In the genomic region with DNA sequence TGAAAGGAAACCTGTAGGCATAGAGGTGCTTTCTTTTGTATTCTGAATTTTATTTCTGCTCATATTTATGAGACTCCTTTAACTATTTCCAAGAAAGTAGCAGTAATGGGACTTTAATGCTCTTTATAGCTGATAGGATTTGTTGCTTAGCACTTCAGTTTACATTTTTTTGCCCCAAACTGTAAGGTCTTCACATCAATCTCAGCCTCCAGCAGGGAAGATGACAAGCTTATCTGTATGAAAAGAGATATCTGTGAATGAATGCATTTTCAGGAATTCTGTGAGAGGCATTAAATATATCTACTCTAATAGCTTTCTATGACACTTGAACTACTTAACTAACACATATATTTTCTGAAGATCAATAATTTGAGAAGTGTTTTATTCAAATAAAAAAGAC, we compare ENCODE assay signal across 29 cellular contexts.
DNase-seq lines count a peak whose midpoint lies in the region; TF ChIP-seq lines count a peak whose summit lies in the region.
"Had no signal": no experiment of that assay in that cellular context is flagged by ENCODE, and none has a peak within 500 bp of the region (broad histone marks: within the 10 kb centered on the region; RNA-seq: fewer than 3 reads in every experiment).

No MANE protein-coding gene starts in this region.

- peaks cover 5% of the 10 kb centered on the region for H3F3A ChIP-seq in neural cell (ENCODE audit: insufficient read depth, low read length, poor library complexity, severe bottlenecking)

- H2BK120ac ChIP-seq in mesendoderm (ENCODE audit: low read depth, low read length), result no peak overlapping the region

- H3K36me3 ChIP-seq in mesendoderm (ENCODE audit: control insufficient read depth, insufficient read depth, low read length) (no peaks in the 10 kb centered on the region), neural cell (ENCODE audit: insufficient read depth, low read length) (no peaks in the 10 kb centered on the region)
- H3K36me3 ChIP-seq: BE2C; BLaER1; BLaER1 treated with 17β-estradiol and CSF1 and Interleukin-3, amounts not matched to agents 10 nM and 100 nM had no signal

- H4K20me1 ChIP-seq in neural cell (ENCODE audit: insufficient read depth), result no peaks in the 10 kb centered on the region
- H4K20me1 ChIP-seq: BLaER1; BLaER1 treated with 17β-estradiol and CSF1 and Interleukin-3, amounts not matched to agents 10 nM and 100 nM had no signal

- no peaks in the 10 kb centered on the region for H3K9me3 ChIP-seq in neural cell (ENCODE audit: low read length)
- H3K9me3 ChIP-seq: A549, BE2C, Caco-2 had no signal

- H3K4me2 ChIP-seq in mesendoderm (ENCODE audit: low read length) (no peak overlapping the region), neural cell (ENCODE audit: low read length) (no peak overlapping the region)
- H3K4me2 ChIP-seq: A549; BLaER1; BLaER1 treated with 17β-estradiol and CSF1 and Interleukin-3, amounts not matched to agents 10 nM and 100 nM had no signal

- H3K56ac ChIP-seq in mesendoderm (ENCODE audit: low read length), result no peak overlapping the region

- peak; percentile 58 for DNase-seq in mesendoderm
- no peak for DNase-seq in central memory CD4-positive, alpha-beta T cell
- DNase-seq in activated CD4-positive, alpha-beta T cell treated with anti-CD3 and anti-CD28 coated beads for 48 hours, result no peak
- DNase-seq: 8988T; ACHN; AML-193; BE2C; C1 segment of cervical spinal cord; Caco-2; Calu3; CD4-positive, alpha-beta memory T cell; CD4-positive, alpha-beta T cell; CD4-positive, CD25-positive, alpha-beta regulatory T cell; CD8-positive, alpha-beta memory T cell; CD8-positive, alpha-beta T cell; COR-L47; DMS 273 treated with DMSO at 0.1 percent for 48 hours; DMS153; DMS53; DMS79; DMS79 treated with DMSO at 0.1 percent for 48 hours; DND-41; EL had no signal

- H3K79me1 ChIP-seq in mesendoderm (ENCODE audit: low read length), result no peaks in the 10 kb centered on the region

- no peak overlapping the region for H2AFZ ChIP-seq in neural cell (ENCODE audit: low read depth, low read length)

- H3K4ac ChIP-seq in mesendoderm (ENCODE audit: low read depth, low read length), result no peak overlapping the region

- H3K79me2 ChIP-seq in mesendoderm (ENCODE audit: control insufficient read depth, insufficient read depth, low read length) (no peaks in the 10 kb centered on the region), neural cell (replicated peaks; ENCODE audit: insufficient read depth, low read length) (no peaks in the 10 kb centered on the region)

- no peak overlapping the region for H4K5ac ChIP-seq in mesendoderm (ENCODE audit: low read length)

- H3K4me3 ChIP-seq in mesendoderm (ENCODE audit: low read length) (no peak overlapping the region), neural cell (ENCODE audit: low read length) (no peak overlapping the region)
- H3K4me3 ChIP-seq: A549; BLaER1; BLaER1 treated with 17β-estradiol and CSF1 and Interleukin-3, amounts not matched to agents 10 nM and 100 nM had no signal

- no peak overlapping the region for H2AK5ac ChIP-seq in mesendoderm (ENCODE audit: low read length)

- TF ChIP-seq RAD21 in neural cell (conservative IDR thresholded peaks at IDR 0.05), result no peak

- no peak overlapping the region for H3K27ac ChIP-seq in mesendoderm (ENCODE audit: low read depth, low read length)
- peak overlapping the region; percentile 9 for H3K27ac ChIP-seq in neural cell (ENCODE audit: low read length)
- H3K27ac ChIP-seq: 22Rv1; A549; BLaER1; BLaER1 treated with 17β-estradiol and CSF1 and Interleukin-3, amounts not matched to agents 10 nM and 100 nM; C4-2B had no signal

- H2BK15ac ChIP-seq in mesendoderm (replicated peaks; ENCODE audit: low read depth), result no peak overlapping the region

- no peaks in the 10 kb centered on the region for H3K4me1 ChIP-seq in mesendoderm (ENCODE audit: control insufficient read depth, low read depth, low read length)
- H3K4me1 ChIP-seq: A549; BE2C; BLaER1; BLaER1 treated with 17β-estradiol and CSF1 and Interleukin-3, amounts not matched to agents 10 nM and 100 nM; Caco-2 had no signal

- no peak overlapping the region for H3K23ac ChIP-seq in mesendoderm (ENCODE audit: low read length)

- no peak overlapping the region for H3K18ac ChIP-seq in mesendoderm (ENCODE audit: low read length)

- H3K9me2 ChIP-seq in neural cell (ENCODE audit: insufficient read depth, low read length), result no peaks in the 10 kb centered on the region

- H3K27me3 ChIP-seq in mesendoderm (ENCODE audit: insufficient read depth, low read length, poor library complexity) (no peaks in the 10 kb centered on the region), neural cell (ENCODE audit: insufficient read depth, low read depth, low read length) (no peaks in the 10 kb centered on the region)
- H3K27me3 ChIP-seq: BE2C; BLaER1; BLaER1 treated with 17β-estradiol and CSF1 and Interleukin-3, amounts not matched to agents 10 nM and 100 nM had no signal

- no peak overlapping the region for H2BK5ac ChIP-seq in mesendoderm (ENCODE audit: low read length)

- TF ChIP-seq CTCF in neural cell (IDR thresholded peaks at IDR 0.05; ENCODE audit: poor library complexity, severe bottlenecking), result no peak

- TF ChIP-seq EP300 in neural cell (conservative IDR thresholded peaks at IDR 0.05; ENCODE audit: poor library complexity, severe bottlenecking), result peak; percentile 54

- H3K9ac ChIP-seq in mesendoderm (ENCODE audit: low read length), result no peak overlapping the region
- H3K9ac ChIP-seq in neural cell (ENCODE audit: low read length), result no peak overlapping the region
- H3K9ac ChIP-seq: BLaER1; BLaER1 treated with 17β-estradiol and CSF1 and Interleukin-3, amounts not matched to agents 10 nM and 100 nM had no signal

- no peak overlapping the region for H4K8ac ChIP-seq in mesendoderm (ENCODE audit: low read depth, low read length)

TF ChIP-seq in neural cell, 6 proteins besides CTCF, POLR2A, EP300 and RAD21:
- TF ChIP-seq SMC3 (conservative IDR thresholded peaks at IDR 0.05; ENCODE audit: poor library complexity), result no peak
- TF ChIP-seq, protein P1, sequence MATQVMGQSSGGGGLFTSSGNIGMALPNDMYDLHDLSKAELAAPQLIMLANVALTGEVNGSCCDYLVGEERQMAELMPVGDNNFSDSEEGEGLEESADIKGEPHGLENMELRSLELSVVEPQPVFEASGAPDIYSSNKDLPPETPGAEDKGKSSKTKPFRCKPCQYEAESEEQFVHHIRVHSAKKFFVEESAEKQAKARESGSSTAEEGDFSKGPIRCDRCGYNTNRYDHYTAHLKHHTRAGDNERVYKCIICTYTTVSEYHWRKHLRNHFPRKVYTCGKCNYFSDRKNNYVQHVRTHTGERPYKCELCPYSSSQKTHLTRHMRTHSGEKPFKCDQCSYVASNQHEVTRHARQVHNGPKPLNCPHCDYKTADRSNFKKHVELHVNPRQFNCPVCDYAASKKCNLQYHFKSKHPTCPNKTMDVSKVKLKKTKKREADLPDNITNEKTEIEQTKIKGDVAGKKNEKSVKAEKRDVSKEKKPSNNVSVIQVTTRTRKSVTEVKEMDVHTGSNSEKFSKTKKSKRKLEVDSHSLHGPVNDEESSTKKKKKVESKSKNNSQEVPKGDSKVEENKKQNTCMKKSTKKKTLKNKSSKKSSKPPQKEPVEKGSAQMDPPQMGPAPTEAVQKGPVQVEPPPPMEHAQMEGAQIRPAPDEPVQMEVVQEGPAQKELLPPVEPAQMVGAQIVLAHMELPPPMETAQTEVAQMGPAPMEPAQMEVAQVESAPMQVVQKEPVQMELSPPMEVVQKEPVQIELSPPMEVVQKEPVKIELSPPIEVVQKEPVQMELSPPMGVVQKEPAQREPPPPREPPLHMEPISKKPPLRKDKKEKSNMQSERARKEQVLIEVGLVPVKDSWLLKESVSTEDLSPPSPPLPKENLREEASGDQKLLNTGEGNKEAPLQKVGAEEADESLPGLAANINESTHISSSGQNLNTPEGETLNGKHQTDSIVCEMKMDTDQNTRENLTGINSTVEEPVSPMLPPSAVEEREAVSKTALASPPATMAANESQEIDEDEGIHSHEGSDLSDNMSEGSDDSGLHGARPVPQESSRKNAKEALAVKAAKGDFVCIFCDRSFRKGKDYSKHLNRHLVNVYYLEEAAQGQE (IDR thresholded peaks at IDR 0.05; ENCODE audit: borderline replicate concordance), result peak; percentile 32
TF ChIP-seq in neural cell: peak in this region for 1.
